ENCODE assay signal across 20 cellular contexts in genomic region chr20:37954205-37954604, GRCh38. TPM values are rescaled to one million over a fixed set of nuclear protein-coding genes. Genes with fewer than 3 reads are reported as not detected.
A peak's percentile ranks its signal among the peaks of the same experiment; 100 is the strongest.
DNase-seq lines count a peak whose midpoint lies in the region; ATAC-seq and TF ChIP-seq lines count a peak whose summit lies in the region.
"Had no signal": no experiment of that assay in that cellular context is flagged by ENCODE, and none has a peak within 500 bp of the region (broad histone marks: within the 10 kb centered on the region; RNA-seq: fewer than 3 reads in every experiment).

No MANE protein-coding gene starts in this region.

- no peaks in the 10 kb centered on the region for H3K4me1 ChIP-seq in esophagus muscularis mucosa
- H3K4me1 ChIP-seq in mucosa of descending colon (ENCODE audit: low read depth), result no peaks in the 10 kb centered on the region
- H3K4me1 ChIP-seq: Caco-2, HAP-1 had no signal

- CTCF ChIA-PET in activated CD8-positive, alpha-beta memory T cell treated with anti-CD3 and anti-CD28 coated beads, Interleukin-2, amount 10 ng/mL, durations not matched to agents 7 days and 5 days (lab: Charles Lee), result interaction anchor here (1.4 kb wide), 1 partner anchor 267 kb away, joined by 4 read pairs; no protein-coding TSS in a partner anchor

- H3K9me3 Mint-ChIP-seq in activated CD8-positive, alpha-beta memory T cell treated with anti-CD3 and anti-CD28 coated beads, Interleukin-2, amount 10 ng/mL, durations not matched to agents 7 days and 5 days (ENCODE audit: low read depth), result no peaks in the 10 kb centered on the region
- H3K9me3 Mint-ChIP-seq in natural killer cell, result no peaks in the 10 kb centered on the region
- H3K9me3 Mint-ChIP-seq: CD4-positive, CD25-positive, alpha-beta regulatory T cell; CD8-positive, alpha-beta T cell; GM23338 had no signal

- H3K27ac ChIP-seq in esophagus muscularis mucosa (replicated peaks in 1 of 4), result no peak overlapping the region
- H3K27ac ChIP-seq: 22Rv1, BLaER1, C4-2B had no signal

- DNase-seq in activated CD8-positive, alpha-beta memory T cell treated with anti-CD3 and anti-CD28 coated beads, Interleukin-2, amount 10 ng/mL, durations not matched to agents 7 days and 5 days, result peak; percentile 1
- DNase-seq in activated CD8-positive, alpha-beta memory T cell treated with anti-CD3 and anti-CD28 coated beads, Interleukin-2, amount 50 U/mL, for 48 hours, result no peak
- DNase-seq in esophagus muscularis mucosa (ENCODE audit: extremely low spot score) (peak; percentile 45), mucosa of descending colon (no peak), NCI-H2107 treated with DMSO at 0.1 percent for 48 hours (lab: John Stamatoyannopoulos, UW; ENCODE audit: unreplicated experiment) (no peak), NCI-H2029 treated with DMSO at 0.1 percent for 48 hours (lab: John Stamatoyannopoulos, UW) (no peak), DMS114 treated with DMSO at 0.1 percent for 48 hours (lab: John Stamatoyannopoulos, UW; ENCODE audit: unreplicated experiment) (no peak), natural killer cell (no peak)
- DNase-seq: CD4-positive, CD25-positive, alpha-beta regulatory T cell; DMS79; GF-D8; HFFc6 had no signal

- H3K27me3 ChIP-seq in esophagus muscularis mucosa, result no peaks in the 10 kb centered on the region
- H3K27me3 ChIP-seq: BLaER1 had no signal

- no peak for TF ChIP-seq POLR2A in esophagus muscularis mucosa (IDR thresholded peaks at IDR 0.05; ENCODE audit: low read depth)

- H3K27me3 Mint-ChIP-seq in activated CD8-positive, alpha-beta memory T cell treated with anti-CD3 and anti-CD28 coated beads, Interleukin-2, amount 10 ng/mL, durations not matched to agents 7 days and 5 days, result peaks cover 25% of the 10 kb centered on the region
- H3K27me3 Mint-ChIP-seq in natural killer cell (ENCODE audit: low read depth in 2 of 2), result peaks cover 0 to 6% of the 10 kb centered on the region in 2 donors

- H3K4me1 Mint-ChIP-seq in activated CD8-positive, alpha-beta memory T cell treated with anti-CD3 and anti-CD28 coated beads, Interleukin-2, amount 10 ng/mL, durations not matched to agents 7 days and 5 days, result no peaks in the 10 kb centered on the region
- H3K4me1 Mint-ChIP-seq in natural killer cell, result no peaks in the 10 kb centered on the region
- H3K4me1 Mint-ChIP-seq: B cell; CD4-positive, CD25-positive, alpha-beta regulatory T cell had no signal

- TF ChIP-seq CTCF in esophagus muscularis mucosa (IDR thresholded peaks at IDR 0.05) (no peak), mucosa of descending colon (IDR thresholded peaks at IDR 0.05) (no peak), natural killer cell (IDR thresholded peaks at IDR 0.05) (no peak)

- H3K36me3 ChIP-seq in esophagus muscularis mucosa (no peaks in the 10 kb centered on the region), mucosa of descending colon (ENCODE audit: low read depth) (no peaks in the 10 kb centered on the region)
- H3K36me3 ChIP-seq: BLaER1, HAP-1 had no signal

- H3K9me3 ChIP-seq in esophagus muscularis mucosa (no peaks in the 10 kb centered on the region), mucosa of descending colon (no peaks in the 10 kb centered on the region)
- H3K9me3 ChIP-seq: HAP-1 had no signal

- no peak overlapping the region for H3K4me3 Mint-ChIP-seq in activated CD8-positive, alpha-beta memory T cell treated with anti-CD3 and anti-CD28 coated beads, Interleukin-2, amount 10 ng/mL, durations not matched to agents 7 days and 5 days
- no peak overlapping the region for H3K4me3 Mint-ChIP-seq in natural killer cell
- H3K4me3 Mint-ChIP-seq: B cell; CD4-positive, CD25-positive, alpha-beta regulatory T cell; CD8-positive, alpha-beta T cell; GM23338; HFFc6 had no signal

- H3K27ac Mint-ChIP-seq in activated CD8-positive, alpha-beta memory T cell treated with anti-CD3 and anti-CD28 coated beads, Interleukin-2, amount 10 ng/mL, durations not matched to agents 7 days and 5 days, result no peak overlapping the region
- no peak overlapping the region for H3K27ac Mint-ChIP-seq in natural killer cell
- H3K27ac Mint-ChIP-seq: B cell; CD4-positive, CD25-positive, alpha-beta regulatory T cell; CD8-positive, alpha-beta T cell; GM23338; HFFc6 had no signal

- TF ChIP-seq EP300 in esophagus muscularis mucosa (IDR thresholded peaks at IDR 0.05), result no peak

- no peak overlapping the region for H3K4me3 ChIP-seq in esophagus muscularis mucosa
- no peak overlapping the region for H3K4me3 ChIP-seq in mucosa of descending colon
- H3K4me3 ChIP-seq: BLaER1, GM23338, HAP-1 had no signal

- intact Hi-C loops in esophagus muscularis mucosa (cut with DNase I) (no loop called here), mucosa of descending colon (cut with DNase I, micrococcal nuclease) (no loop called here), natural killer cell (cut with micrococcal nuclease) (no loop called here)

- no peak for ATAC-seq in activated CD8-positive, alpha-beta memory T cell treated with anti-CD3 and anti-CD28 coated beads, Interleukin-2, amount 10 ng/mL, durations not matched to agents 7 days and 5 days
- peak; percentile 59 for ATAC-seq in mucosa of descending colon
- no peak for ATAC-seq in natural killer cell
- ATAC-seq: CD8-positive, alpha-beta T cell; GM23338 had no signal

- no peaks in the 10 kb centered on the region for H3K36me3 Mint-ChIP-seq in activated CD8-positive, alpha-beta memory T cell treated with anti-CD3 and anti-CD28 coated beads, Interleukin-2, amount 10 ng/mL, durations not matched to agents 7 days and 5 days
- no peaks in the 10 kb centered on the region for H3K36me3 Mint-ChIP-seq in natural killer cell
- H3K36me3 Mint-ChIP-seq: CD8-positive, alpha-beta T cell had no signal

- WGBS in esophagus muscularis mucosa, result 88% methylated on average over 5 of the region's 5 CpGs

RNA-seq across cellular contexts. Expression of gene VSTM2L, which starts 51.3 kb away (rescaled TPM):
- total RNA-seq in activated CD8-positive, alpha-beta memory T cell treated with anti-CD3 and anti-CD28 coated beads, Interleukin-2, amount 10 ng/mL, durations not matched to agents 7 days and 5 days, result under 1 TPM in 1 of 2 experiments, not detected in 1; 0.35 TPM
- total RNA-seq in esophagus muscularis mucosa (10 to 100 TPM in 2 of 4 donors, 1 to 10 TPM in 2; 7.5 to 11.7 (median 10.1) TPM), mucosa of descending colon (1 to 10 TPM in 2 of 3 donors, under 1 TPM in 1; 0.81 to 2.6 (median 2.6) TPM), natural killer cell (under 1 TPM in 1 of 3 donors, not detected in 2; 0.18 TPM)
- total RNA-seq: B cell; Caco-2; CD4-positive, CD25-positive, alpha-beta regulatory T cell; CD8-positive, alpha-beta T cell had no signal

Comparison
In these comparisons a context has a peak if more than half of its experiments do, and no peak if none do; other contexts are left out.
1. DNase-seq: peak in activated CD8-positive, alpha-beta memory T cell treated with anti-CD3 and anti-CD28 coated beads, Interleukin-2, amount 10 ng/mL, durations not matched to agents 7 days and 5 days (single experiment) and esophagus muscularis mucosa (single experiment); none in activated CD8-positive, alpha-beta memory T cell treated with anti-CD3 and anti-CD28 coated beads, Interleukin-2, amount 50 U/mL, for 48 hours (single experiment), mucosa of descending colon (0 of 3), NCI-H2107 treated with DMSO at 0.1 percent for 48 hours (single experiment), NCI-H2029 treated with DMSO at 0.1 percent for 48 hours (single experiment), DMS114 treated with DMSO at 0.1 percent for 48 hours (single experiment) and natural killer cell (single experiment).